In genomic region chr3:112500621-112501020, GRCh38 we compare ENCODE assay signal across 15 cellular contexts.
"Had no signal": no experiment of that assay in that cellular context is flagged by ENCODE, and none has a peak within 500 bp of the region (broad histone marks: within the 10 kb centered on the region; RNA-seq: fewer than 3 reads in every experiment).

No MANE protein-coding gene starts in this region.

- H3K36me3 ChIP-seq: upper lobe of right lung had no signal

- ATAC-seq: effector memory CD8-positive, alpha-beta T cell; right cardiac atrium; upper lobe of right lung had no signal

- H3K27me3 Mint-ChIP-seq: effector memory CD8-positive, alpha-beta T cell had no signal

- H3K4me3 ChIP-seq: upper lobe of right lung had no signal

- H3K36me3 Mint-ChIP-seq: brain had no signal

- H3K27me3 ChIP-seq: upper lobe of right lung had no signal

- H3K27ac Mint-ChIP-seq: brain; effector memory CD8-positive, alpha-beta T cell had no signal

- H3K4me1 ChIP-seq: upper lobe of right lung had no signal

- H3K4me1 Mint-ChIP-seq: brain had no signal

- H3K27ac ChIP-seq: upper lobe of right lung had no signal

- DNase-seq: activated CD4-positive, CD25-positive, alpha-beta regulatory T cell treated with anti-CD3 and anti-CD28 coated beads, Interleukin-2, amount 50 U/mL, for 72 hours; activated gamma-delta T cell; activated T-cell treated with anti-CD3 and anti-CD28 coated beads for 4 hours; amygdala; effector memory CD8-positive, alpha-beta T cell; erythroblast; hippocampal formation; kidney glomerular epithelial cell; right cardiac atrium; SHP77; small intestine; stimulated activated naive CD4-positive, alpha-beta T cell treated with Interleukin-2 at 50 U/mL for 16 hours; T-helper 2 cell; upper lobe of right lung had no signal

- H3K4me3 Mint-ChIP-seq: brain had no signal

- H3K9me3 ChIP-seq: upper lobe of right lung had no signal

- H3K9me3 Mint-ChIP-seq: brain; effector memory CD8-positive, alpha-beta T cell had no signal
